ENCODE assay signal across 25 cellular contexts in genomic region chr3:168081171-168081771, GRCh38. TPM values are rescaled to one million over a fixed set of nuclear protein-coding genes. Genes with fewer than 3 reads are reported as not detected.
DNase-seq lines count a peak whose midpoint lies in the region; ATAC-seq, FAIRE-seq and TF ChIP-seq lines count a peak whose summit lies in the region.
"Had no signal": no experiment of that assay in that cellular context is flagged by ENCODE, and none has a peak within 500 bp of the region (broad histone marks: within the 10 kb centered on the region; RNA-seq: fewer than 3 reads in every experiment).

No MANE protein-coding gene starts in this region.

- CTCF ChIA-PET in BJ (lab: Yijun Ruan, JAX) (interaction anchor here (0.8 to 2.1 kb wide), 2 partner anchors 10 to 84 kb away, joined by 3 to 11 read pairs; no protein-coding TSS in a partner anchor), H1 (lab: Charles Lee; ENCODE audit: partially characterized antibody) (interaction anchor here (0.9 to 2.3 kb wide), 8 partner anchors 8 to 534 kb away, joined by 3 to 14 read pairs (median 4); no protein-coding TSS in a partner anchor), T-cell (lab: Charles Lee) (no interaction called here)

- H3K36me3 ChIP-seq in BJ (ENCODE audit: control insufficient read depth, insufficient read depth, low read length) (no peaks in the 10 kb centered on the region), H1 (ENCODE audit: control insufficient read depth in 2 of 4, insufficient read depth in 4 of 4, low read length in 3 of 4) (no peaks in the 10 kb centered on the region)
- H3K36me3 ChIP-seq: adrenal gland, neural progenitor cell, thyroid gland had no signal

- H3K23me2 ChIP-seq in H1 (ENCODE audit: low read depth, low read length): no peaks in the 10 kb centered on the region

- H2BK120ac ChIP-seq in H1 (replicated peaks; ENCODE audit: low read depth, low read length): no peak overlapping the region

- no peaks in the 10 kb centered on the region for H3K9me3 Mint-ChIP-seq in T-cell
- H3K9me3 Mint-ChIP-seq: CD4-positive, alpha-beta T cell; central memory CD8-positive, alpha-beta T cell; neural progenitor cell had no signal

- H3K23ac ChIP-seq in H1 (ENCODE audit: insufficient read length): no peak overlapping the region

- H3K4me2 ChIP-seq in H1 (ENCODE audit: insufficient read depth in 1 of 2, low read depth in 2 of 2, low read length in 2 of 2): no peak overlapping the region
- H3K4me2 ChIP-seq: neural progenitor cell had no signal

- H2BK20ac ChIP-seq in H1 (ENCODE audit: low read length): 0 out of 2 replicates have a peak overlapping the region, but pooled peaks have one; percentile 24

- H3K36me3 Mint-ChIP-seq in T-cell: no peaks in the 10 kb centered on the region
- H3K36me3 Mint-ChIP-seq: neural progenitor cell had no signal

- H4K20me1 ChIP-seq in H1 (replicated peaks in 1 of 2; ENCODE audit: control insufficient read depth in 1 of 2, insufficient read depth in 2 of 2, low read length in 2 of 2): peaks cover 0 to 2% of the 10 kb centered on the region in 2 experiments

- H3K18ac ChIP-seq in H1 (ENCODE audit: extremely low read depth, low read length): no peak overlapping the region

- no peak overlapping the region for H4K91ac ChIP-seq in H1 (replicated peaks; ENCODE audit: insufficient read length, low read length)

- 93% methylated on average over 2 of the region's 2 CpGs; no CpG with 5 or more reads in 1 of the 2 experiments for WGBS in H1 (ENCODE audit: extremely low coverage in 1 of 2, insufficient coverage in 1 of 2, insufficient read length in 1 of 2, insufficient replicate concordance in 2 of 2, low coverage in 1 of 2, low lambda C conversion rate in 2 of 2, missing lambda C conversion rate in 1 of 2), 2 experiments

- H3K79me1 ChIP-seq in H1 (ENCODE audit: low read depth, low read length): no peaks in the 10 kb centered on the region; the same call in 1 of the 2 replicates

- TF ChIP-seq EP300 in H1 (IDR thresholded peaks at IDR 0.05; ENCODE audit: borderline replicate concordance in 1 of 2, low read depth in 2 of 2, low read length in 2 of 2): no peak

- no peak for FAIRE-seq in H1 (lab: Jason Lieb, UNC)

- no peak for TF ChIP-seq POLR2A in H1 (IDR thresholded peaks at IDR 0.05; ENCODE audit: control extremely low read depth in 1 of 2, low read depth in 2 of 2, low read length in 2 of 2)

- H3K27ac Mint-ChIP-seq in T-cell: no peak overlapping the region
- H3K27ac Mint-ChIP-seq: CD4-positive, alpha-beta T cell; neural progenitor cell; progenitor cell of endocrine pancreas had no signal

- no peaks in the 10 kb centered on the region for H3K9me3 ChIP-seq in H1 (ENCODE audit: insufficient read depth in 2 of 2, low read depth in 1 of 2, low read length in 1 of 2)
- H3K9me3 ChIP-seq: adrenal gland, thyroid gland had no signal

- H3K4ac ChIP-seq in H1 (replicated peaks; ENCODE audit: insufficient read length, low read depth, low read length): no peak overlapping the region

- peak overlapping the region; percentile 18; the same call in 1 of the 2 replicates for H2BK12ac ChIP-seq in H1 (ENCODE audit: low read depth, low read length)

- peaks cover 0 to 10% of the 10 kb centered on the region in 2 donors for H3K27me3 Mint-ChIP-seq in T-cell
- H3K27me3 Mint-ChIP-seq: CD4-positive, alpha-beta T cell; central memory CD8-positive, alpha-beta T cell; progenitor cell of endocrine pancreas had no signal

- no peak overlapping the region for H3K14ac ChIP-seq in H1 (ENCODE audit: insufficient read length)

- TF ChIP-seq CTCF in BJ (IDR thresholded peaks at IDR 0.05; ENCODE audit: insufficient read depth, low read depth, low read length) (no peak), H1 (IDR thresholded peaks at IDR 0.05; ENCODE audit: control extremely low read depth in 1 of 3, insufficient read depth in 1 of 3, low read depth in 1 of 3, low read length in 3 of 3) (no peak)

- POLR2A ChIA-PET in BJ (lab: Charles Lee) (interaction anchor here (0.5 kb wide), 1 partner anchor 8 kb away, joined by 11 read pairs; no protein-coding TSS in a partner anchor), H1 (lab: Charles Lee; ENCODE audit: partially characterized antibody) (interaction anchor here (0.9 to 1.8 kb wide), 2 partner anchors 9 to 12 kb away, joined by 3 to 4 read pairs; no protein-coding TSS in a partner anchor), T-cell (lab: Charles Lee) (no interaction called here)

- TF ChIP-seq RAD21 in H1 (IDR thresholded peaks at IDR 0.05 in 1 of 2, conservative IDR thresholded peaks at IDR 0.05 in 1 of 2; ENCODE audit: low read depth in 2 of 2, low read length in 2 of 2): no peak

- no peak overlapping the region for H3K4me3 Mint-ChIP-seq in T-cell
- H3K4me3 Mint-ChIP-seq: CD4-positive, alpha-beta T cell; central memory CD8-positive, alpha-beta T cell; neural progenitor cell had no signal

- peaks cover 0 to 77% of the 10 kb centered on the region in 2 experiments; a peak in 2 of 4 replicates for H3K79me2 ChIP-seq in H1 (ENCODE audit: control insufficient read depth in 1 of 2, insufficient read depth in 2 of 2, low read length in 2 of 2)

- H3K4me1 ChIP-seq in H1 (replicated peaks in 1 of 4; ENCODE audit: control insufficient read depth in 3 of 4, insufficient read depth in 4 of 4, low read length in 3 of 4): peaks cover 0 to 14% (median 7%) of the 10 kb centered on the region in 4 experiments; a peak in 4 of 7 replicates
- H3K4me1 ChIP-seq: adrenal gland, thyroid gland had no signal

- no peak overlapping the region for H3K27ac ChIP-seq in H1 (ENCODE audit: low read depth, low read length)
- H3K27ac ChIP-seq: adrenal gland, dorsolateral prefrontal cortex, epithelial cell of prostate, neural progenitor cell, skin epidermis, thyroid gland had no signal

- H3K56ac ChIP-seq in H1 (replicated peaks; ENCODE audit: insufficient read length, low read depth, low read length): no peak overlapping the region

- no peaks in the 10 kb centered on the region for H3K4me1 Mint-ChIP-seq in T-cell
- H3K4me1 Mint-ChIP-seq: central memory CD8-positive, alpha-beta T cell had no signal

- H2BK5ac ChIP-seq in H1 (ENCODE audit: low read depth, low read length): no peak overlapping the region

- peak; percentile 13 for DNase-seq in BJ (ENCODE audit: low read depth)
- peak; percentile 32 for DNase-seq in LHCN-M2 (ENCODE audit: low read depth)
- no peak for DNase-seq in H1 (ENCODE audit: low read depth in 1 of 2, low spot score in 2 of 2)
- DNase-seq in hepatic stellate cell (ENCODE audit: low spot score): peak; percentile 12
- DNase-seq in NCI-H187 (lab: John Stamatoyannopoulos, UW): no peak
- DNase-seq in T-cell: no peak
- DNase-seq: activated gamma-delta T cell; adrenal gland; CD4-positive, alpha-beta T cell; DMS153; dorsolateral prefrontal cortex; Kasumi-1; NCI-H1105; NCI-H524; stimulated activated CD4-positive, alpha-beta T cell treated with anti-CD3 and anti-CD28 coated beads, Interleukin-2, amount 100 ng/mL, for 48 hours; stimulated activated naive CD8-positive, alpha-beta T cell treated with anti-CD3 and anti-CD28 coated beads, Interleukin-15, Interleukin-2, amounts not matched to agents 100 U/mL and 50 U/mL, for 24 hours; T-helper 1 cell; thyroid gland had no signal

- H2AFZ ChIP-seq in H1 (ENCODE audit: low read length): no peak overlapping the region
- H2AFZ ChIP-seq: neural progenitor cell had no signal

- no peaks in the 10 kb centered on the region for H3K27me3 ChIP-seq in BJ (ENCODE audit: control insufficient read depth, insufficient read depth, low read length)
- no peaks in the 10 kb centered on the region for H3K27me3 ChIP-seq in H1 (replicated peaks in 1 of 4; ENCODE audit: control insufficient read depth in 3 of 4, extremely low read depth in 1 of 4, insufficient read depth in 3 of 4, low read length in 3 of 4)
- H3K27me3 ChIP-seq: adrenal gland, dorsolateral prefrontal cortex, neural progenitor cell, thyroid gland had no signal

- H4K8ac ChIP-seq in H1 (ENCODE audit: extremely low read depth, insufficient read depth, low read length): no peak overlapping the region

- H2AK5ac ChIP-seq in H1 (ENCODE audit: low read depth, low read length): no peak overlapping the region

- H2BK15ac ChIP-seq in H1 (ENCODE audit: low read length): no peak overlapping the region

- H3K4me3 ChIP-seq in BJ (ENCODE audit: low read depth, low read length) (no peak overlapping the region), H1 (ENCODE audit: extremely low read depth in 1 of 4, insufficient read depth in 2 of 4, low read depth in 3 of 4, low read length in 4 of 4) (no peak overlapping the region)
- H3K4me3 ChIP-seq: adrenal gland, dorsolateral prefrontal cortex, neural progenitor cell, skin epidermis, thyroid gland had no signal

- no peak overlapping the region for H3K9ac ChIP-seq in H1 (replicated peaks in 1 of 4; ENCODE audit: extremely low read depth in 1 of 4, low read depth in 3 of 4, low read length in 3 of 4)
- H3K9ac ChIP-seq: neural progenitor cell had no signal

- no peak overlapping the region for H4K5ac ChIP-seq in H1 (ENCODE audit: insufficient read length, low read depth, low read length)

- ATAC-seq in activated CD4-positive, CD25-positive, alpha-beta regulatory T cell treated with anti-CD3 and anti-CD28 coated beads, Interleukin-2, amount 50 U/mL, for 24 hours: no peak
- ATAC-seq in HG03565 (IDR thresholded peaks at IDR 0.05; ENCODE audit: unreplicated experiment): no peak
- ATAC-seq in T-cell (replicated peaks in 1 of 4): no peak
- ATAC-seq: stimulated activated naive CD8-positive, alpha-beta T cell treated with anti-CD3 and anti-CD28 coated beads, Interleukin-15, Interleukin-2, amounts not matched to agents 100 U/mL and 50 U/mL, for 24 hours had no signal

TF ChIP-seq in H1, 55 proteins besides CTCF, POLR2A, EP300 and RAD21 (continues in another document):
- TF ChIP-seq E2F6 (IDR thresholded peaks at IDR 0.05) (no peak), BRCA1 (IDR thresholded peaks at IDR 0.05; ENCODE audit: low read depth, low read length) (no peak)

RNA-seq across cellular contexts. Expression of gene GOLIM4, which starts 14.5 kb away (rescaled TPM):
- polyA plus RNA-seq in BJ (2011; rRNA removed) (32.4 and 35.1 TPM in 2 replicates), H1 (2011; rRNA removed) (5.0 and 5.6 TPM in 2 replicates)
- polyA minus RNA-seq in BJ (2011; rRNA and poly(A)+ RNA removed): 26.9 and 28.0 TPM in 2 replicates
- total RNA-seq in LHCN-M2 (2014; rRNA removed) (35.8 and 42.1 TPM in 2 replicates), T-cell (1 to 10 TPM in 2 of 5 donors, under 1 TPM in 3; 0.49 to 1.5 (median 0.96) TPM)
- polyA plus RNA-seq in LHCN-M2 (2012): 16.1 TPM
- 29.5 and 29.7 TPM in 2 replicates for total RNA-seq in H1 (2021; fragmentation: NEBNext Ultra II Directional; extraction: Animal tissue kit (Norgen Biotek cat#: 25700))
- 12.9 TPM for polyA plus RNA-seq in H1 (2011; cell fraction: cytosol; rRNA removed)
- polyA plus RNA-seq in H1 (2011; cell fraction: nucleus; rRNA removed): 18.2 TPM
- 19.9 to 27.9 TPM (median 23.0 TPM) in 4 replicates for polyA plus RNA-seq in H1 (2012, experiment 1 of 2)
- polyA plus RNA-seq in H1 (2012, experiment 2 of 2): 1.3 TPM
- 37.5 TPM for polyA plus RNA-seq in H1 (2013, experiment 1 of 2)
- polyA plus RNA-seq in H1 (2013, experiment 2 of 2): 42.2 TPM
- polyA minus RNA-seq in H1 (2011; rRNA and poly(A)+ RNA removed): 11.9 and 15.9 TPM in 2 replicates
- polyA minus RNA-seq in H1 (2011; cell fraction: cytosol; rRNA and poly(A)+ RNA removed): 14.0 TPM
- 32.4 TPM for polyA minus RNA-seq in H1 (2011; cell fraction: nucleus; rRNA and poly(A)+ RNA removed)

Comparison
In these comparisons a context has a peak if more than half of its experiments do, and no peak if none do; other contexts are left out.
1. DNase-seq: peak in BJ (single experiment), LHCN-M2 (single experiment) and hepatic stellate cell (single experiment); none in H1 (0 of 2), NCI-H187 (0 of 2) and T-cell (0 of 34).
2. RNA of gene GOLIM4, which starts 14.5 kb away (total RNA-seq): 35.8 to 42.1 TPM in LHCN-M2 and 29.5 to 29.7 TPM in H1; 0.49 to 1.5 TPM in T-cell; every median in the first group is over 10 times any median in the second.
3. CTCF ChIA-PET loops: an anchor here in BJ (0.8 to 2.1 kb wide) and H1 (0.9 to 2.3 kb wide); none called in T-cell.
4. POLR2A ChIA-PET loops: an anchor here in BJ (0.5 kb wide) and H1 (0.9 to 1.8 kb wide); none called in T-cell.